1 cellular context compared by ENCODE assay signal in the genomic region with DNA sequence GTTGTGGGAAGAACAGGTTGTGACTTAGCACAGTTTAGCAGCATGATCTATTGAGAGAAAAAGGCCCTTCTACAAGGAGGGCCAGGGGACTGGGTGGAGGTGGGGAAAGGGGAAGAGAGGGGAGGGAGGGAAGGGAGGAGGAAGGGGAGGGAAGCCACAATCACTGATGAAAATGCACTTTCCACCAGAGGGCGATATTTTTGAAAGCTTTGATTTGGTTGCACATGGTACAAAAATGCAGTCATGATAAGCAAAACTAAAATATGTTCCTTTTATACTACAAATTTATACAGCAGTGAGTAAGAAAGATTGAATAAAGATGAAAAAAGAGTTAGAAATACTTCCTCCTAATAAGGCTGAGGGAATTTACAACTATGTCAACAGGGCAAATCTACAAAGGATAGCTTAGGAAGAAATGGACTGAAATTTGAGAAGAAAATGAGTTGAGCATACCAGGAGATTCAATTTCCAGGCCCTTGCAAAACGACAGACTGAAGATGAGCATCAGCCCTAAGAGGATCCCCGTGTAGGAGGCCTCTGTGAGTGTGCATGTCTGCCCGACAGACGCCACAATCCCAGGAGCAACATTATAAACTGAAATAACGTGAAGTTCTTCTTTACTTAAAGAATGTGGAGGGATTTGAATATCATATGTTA.
TF ChIP-seq lines count a peak whose summit lies in the region.

No MANE protein-coding gene starts in this region.

TF ChIP-seq in IMR-90, 13 proteins besides CTCF, POLR2A, EP300 and RAD21 (continued from another document):
- TF ChIP-seq, protein P1, sequence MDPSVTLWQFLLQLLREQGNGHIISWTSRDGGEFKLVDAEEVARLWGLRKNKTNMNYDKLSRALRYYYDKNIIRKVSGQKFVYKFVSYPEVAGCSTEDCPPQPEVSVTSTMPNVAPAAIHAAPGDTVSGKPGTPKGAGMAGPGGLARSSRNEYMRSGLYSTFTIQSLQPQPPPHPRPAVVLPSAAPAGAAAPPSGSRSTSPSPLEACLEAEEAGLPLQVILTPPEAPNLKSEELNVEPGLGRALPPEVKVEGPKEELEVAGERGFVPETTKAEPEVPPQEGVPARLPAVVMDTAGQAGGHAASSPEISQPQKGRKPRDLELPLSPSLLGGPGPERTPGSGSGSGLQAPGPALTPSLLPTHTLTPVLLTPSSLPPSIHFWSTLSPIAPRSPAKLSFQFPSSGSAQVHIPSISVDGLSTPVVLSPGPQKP (IDR thresholded peaks at IDR 0.05; ENCODE audit: borderline replicate concordance, low read depth, low read length), result no peak
- peak; percentile 21; the same call in 1 of the 2 replicates for TF ChIP-seq MXI1 (IDR thresholded peaks at IDR 0.05; ENCODE audit: borderline replicate concordance, low read depth, low read length)
TF ChIP-seq in IMR-90: peak in this region for 5.
